Comparison of ENCODE assay signal across 8 cellular contexts in the genomic region with DNA sequence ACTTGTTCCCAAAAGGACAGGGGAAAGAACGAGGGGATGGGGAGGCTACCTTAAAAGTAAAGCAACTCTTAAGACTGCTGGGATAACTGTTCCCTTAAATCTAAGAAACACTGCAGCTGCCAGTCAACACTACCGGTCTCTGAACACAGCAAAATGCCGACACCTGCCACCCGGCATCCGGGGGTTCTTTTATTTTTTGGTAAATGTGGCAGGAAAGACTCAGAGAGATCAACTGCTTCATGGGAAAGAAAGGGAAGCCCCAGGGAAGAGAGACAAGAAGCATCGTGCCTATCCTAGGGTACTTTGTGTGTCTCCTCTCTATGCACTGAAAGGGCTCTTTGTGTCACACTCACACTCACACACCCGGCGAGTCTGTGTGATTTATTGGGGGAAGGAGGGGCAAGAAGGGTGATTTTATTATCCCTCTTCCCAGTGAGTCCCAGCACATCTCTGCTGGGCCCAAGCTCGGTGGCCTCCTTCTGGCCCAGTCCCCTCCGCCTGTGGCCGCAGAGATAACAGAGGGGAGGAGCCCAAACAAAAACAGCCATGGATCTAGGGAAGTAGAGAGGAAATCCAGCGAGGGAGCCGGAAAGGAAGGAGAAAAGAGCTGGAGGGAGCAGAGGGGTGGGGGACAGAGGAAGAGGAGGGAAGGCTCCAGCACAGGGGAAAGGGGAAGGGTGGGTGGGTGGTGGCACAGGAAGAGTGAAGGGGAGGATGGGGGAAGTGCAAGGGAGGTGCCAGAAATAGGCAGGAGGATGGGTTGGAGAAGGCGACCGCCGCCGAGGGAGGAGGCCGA. TPM values are rescaled to one million over a fixed set of nuclear protein-coding genes. Genes with fewer than 3 reads are reported as not detected.
A peak's percentile ranks its signal among the peaks of the same experiment; 100 is the strongest.
DNase-seq lines count a peak whose midpoint lies in the region; ATAC-seq and TF ChIP-seq lines count a peak whose summit lies in the region.

No MANE protein-coding gene starts in this region.

- H3K36me3 ChIP-seq in heart right ventricle: no peaks in the 10 kb centered on the region
- H3K36me3 ChIP-seq in parathyroid adenoma (ENCODE audit: control insufficient read depth, insufficient read depth, low read length): no peaks in the 10 kb centered on the region

- H3K27ac ChIP-seq in angular gyrus (ENCODE audit: low read depth, low read length) (peak overlapping the region; percentile 87), heart right ventricle (peak overlapping the region; percentile 76 to 92 (median 88)), parathyroid adenoma (peak overlapping the region; percentile 0)

- DNase-seq in activated CD8-positive, alpha-beta memory T cell treated with anti-CD3 and anti-CD28 coated beads for 24 hours: peak; percentile 71
- no peak for DNase-seq in activated CD8-positive, alpha-beta memory T cell treated with anti-CD3 and anti-CD28 coated beads, Interleukin-2, amount 50 U/mL, for 48 hours
- DNase-seq in NCI-H226 (peak; percentile 28), heart right ventricle (peak; percentile 37 to 45)

- H3K9me3 ChIP-seq in heart right ventricle (no peaks in the 10 kb centered on the region), parathyroid adenoma (ENCODE audit: control insufficient read depth, low read length) (no peaks in the 10 kb centered on the region)

- H3K4me3 ChIP-seq in heart right ventricle: peak overlapping the region; percentile 78 to 91 (median 86)
- peak overlapping the region; percentile 22 for H3K4me3 ChIP-seq in parathyroid adenoma (ENCODE audit: low read depth, low read length)

- intact Hi-C loops in heart right ventricle (cut with DNase I): loop anchor here (2.0 to 10.0 kb wide), 14 partner anchors 40 to 161 kb away; no protein-coding TSS in a partner anchor

- H3K4me1 ChIP-seq in heart right ventricle (peaks cover 0 to 57% (median 43%) of the 10 kb centered on the region in 9 donors), parathyroid adenoma (peaks cover 3% of the 10 kb centered on the region)

- 2 to 3% methylated on average over 18 of the region's 18 CpGs for WGBS in heart right ventricle, 2 donors

- H3K9ac ChIP-seq in parathyroid adenoma: no peak overlapping the region

- no peak overlapping the region for H3K4me2 ChIP-seq in parathyroid adenoma (ENCODE audit: low read length)

- H3K79me2 ChIP-seq in parathyroid adenoma: peaks cover 28% of the 10 kb centered on the region

- no peak for TF ChIP-seq CTCF in heart right ventricle (IDR thresholded peaks at IDR 0.05)
- TF ChIP-seq CTCF in parathyroid adenoma (IDR thresholded peaks at IDR 0.05): no peak

- peak overlapping the region; percentile 77 for H2AFZ ChIP-seq in parathyroid adenoma

- ATAC-seq in heart right ventricle (peak; percentile 5 to 58 (median 38)), HG03354 (IDR thresholded peaks at IDR 0.05; ENCODE audit: poor library complexity, severe bottlenecking, unreplicated experiment) (no peak), GM21576 (IDR thresholded peaks at IDR 0.05; ENCODE audit: unreplicated experiment) (no peak)

- H3K27me3 ChIP-seq in heart right ventricle: no peaks in the 10 kb centered on the region
- H3K27me3 ChIP-seq in parathyroid adenoma (ENCODE audit: control insufficient read depth, insufficient read depth, low read length): no peaks in the 10 kb centered on the region

RNA-seq across cellular contexts. Expression of gene FYN, which starts 1.3 kb away (rescaled TPM):
- 10 to 100 TPM; 33.5 to 58.1 (median 45.6) TPM for total RNA-seq in heart right ventricle
- 10 to 100 TPM; 19.1 to 28.0 TPM for polyA plus RNA-seq in heart right ventricle

Comparison
In these comparisons a context has a peak if more than half of its experiments do, and no peak if none do; other contexts are left out.
1. H3K27ac ChIP-seq: peak in every context shown above with its lines; median percentile 88 in heart right ventricle; 87 in angular gyrus; 0 in parathyroid adenoma.
2. ATAC-seq: peak in heart right ventricle (8 of 8); none in HG03354 (single experiment) and GM21576 (single experiment).